In genomic region chr4:1874207-1874606, GRCh38 we compare ENCODE assay signal across 13 cellular contexts. TPM values are rescaled to one million over a fixed set of nuclear protein-coding genes. Genes with fewer than 3 reads are reported as not detected.
DNase-seq lines count a peak whose midpoint lies in the region; ATAC-seq, FAIRE-seq and TF ChIP-seq lines count a peak whose summit lies in the region.
"Had no signal": no experiment of that assay in that cellular context is flagged by ENCODE, and none has a peak within 500 bp of the region (broad histone marks: within the 10 kb centered on the region; RNA-seq: fewer than 3 reads in every experiment).

No MANE protein-coding gene starts in this region.

- peak overlapping the region; percentile 99 for H3K27ac Mint-ChIP-seq in activated CD4-positive, alpha-beta memory T cell treated with anti-CD3 and anti-CD28 coated beads, Interleukin-2, amount 10 ng/mL, durations not matched to agents 7 days and 5 days
- no peak overlapping the region for H3K27ac Mint-ChIP-seq in stimulated activated memory B cell treated with anti-CD40 and anti-IgM and Interleukin-4, amounts not matched to agents 10 μg/mL and 1 μg/mL and 100 μg/mL, for 72 hours

- H3K4me1 ChIP-seq in mucosa of rectum (ENCODE audit: control insufficient read depth in 2 of 2, insufficient read depth in 2 of 2, low read length in 2 of 2) = peaks cover 16 to 38% of the 10 kb centered on the region in 2 donors

- H3K9me3 ChIP-seq in mucosa of rectum (ENCODE audit: control insufficient read depth in 2 of 2, low read length in 2 of 2) = no peaks in the 10 kb centered on the region
- H3K9me3 ChIP-seq: prostate gland had no signal

- no peaks in the 10 kb centered on the region for H3K9me3 Mint-ChIP-seq in activated CD4-positive, alpha-beta memory T cell treated with anti-CD3 and anti-CD28 coated beads, Interleukin-2, amount 10 ng/mL, durations not matched to agents 7 days and 5 days
- H3K9me3 Mint-ChIP-seq in stimulated activated memory B cell treated with anti-CD40 and anti-IgM and Interleukin-4, amounts not matched to agents 10 μg/mL and 1 μg/mL and 100 μg/mL, for 72 hours = no peaks in the 10 kb centered on the region

- peak overlapping the region in 1 of 2 donors; percentile 35 for H3K9ac ChIP-seq in mucosa of rectum (ENCODE audit: low read depth in 1 of 2, low read length in 2 of 2)

- no peak for TF ChIP-seq CTCF in GM10266 (IDR thresholded peaks at IDR 0.05; ENCODE audit: control insufficient read depth, insufficient read depth, low read depth, missing control alignments)

- CTCF ChIA-PET in activated CD4-positive, alpha-beta memory T cell treated with anti-CD3 and anti-CD28 coated beads, Interleukin-2, amount 10 ng/mL, durations not matched to agents 7 days and 5 days (lab: Charles Lee) = interaction anchor here (0.6 to 5.9 kb wide), 3 partner anchors 14 to 25 kb away, joined by 4 to 47 read pairs (median 10); partner anchors contain the start of gene LETM1

- no peak for ATAC-seq in Right ventricle myocardium superior (ENCODE audit: poor library complexity)
- ATAC-seq in stimulated activated memory B cell treated with anti-CD40 and anti-IgM and Interleukin-4, amounts not matched to agents 10 μg/mL and 1 μg/mL and 100 μg/mL, for 72 hours = no peak
- ATAC-seq: left lobe of liver had no signal

- TF ChIP-seq POLR2A in GM12891 (IDR thresholded peaks at IDR 0.05; ENCODE audit: low read depth, low read length) = no peak

- peaks cover 38% of the 10 kb centered on the region for H3K36me3 Mint-ChIP-seq in activated CD4-positive, alpha-beta memory T cell treated with anti-CD3 and anti-CD28 coated beads, Interleukin-2, amount 10 ng/mL, durations not matched to agents 7 days and 5 days (ENCODE audit: low read depth)
- no peaks in the 10 kb centered on the region for H3K36me3 Mint-ChIP-seq in stimulated activated memory B cell treated with anti-CD40 and anti-IgM and Interleukin-4, amounts not matched to agents 10 μg/mL and 1 μg/mL and 100 μg/mL, for 72 hours

- peak; percentile 11 for DNase-seq in DMS153 (lab: John Stamatoyannopoulos, UW)
- no peak for DNase-seq in DMS153 treated with DMSO at 0.1 percent for 48 hours (lab: John Stamatoyannopoulos, UW; ENCODE audit: unreplicated experiment)
- no peak for DNase-seq in GM12891 (ENCODE audit: insufficient read length, low spot score)
- DNase-seq in activated CD4-positive, alpha-beta memory T cell treated with anti-CD3 and anti-CD28 coated beads, Interleukin-2, amount 10 ng/mL, durations not matched to agents 7 days and 5 days = no peak
- no peak for DNase-seq in GM10266 (ENCODE audit: extremely low spot score)
- no peak for DNase-seq in Right ventricle myocardium superior
- DNase-seq: 8988T, cerebellar nuclear complex, NCI-H526 treated with DMSO at 0.1 percent for 48 hours had no signal

- peak overlapping the region; percentile 99 for H3K4me3 Mint-ChIP-seq in activated CD4-positive, alpha-beta memory T cell treated with anti-CD3 and anti-CD28 coated beads, Interleukin-2, amount 10 ng/mL, durations not matched to agents 7 days and 5 days
- H3K4me3 Mint-ChIP-seq in stimulated activated memory B cell treated with anti-CD40 and anti-IgM and Interleukin-4, amounts not matched to agents 10 μg/mL and 1 μg/mL and 100 μg/mL, for 72 hours = no peak overlapping the region

- H3K27ac ChIP-seq in mucosa of rectum (ENCODE audit: low read depth in 2 of 2, low read length in 2 of 2) = peak overlapping the region; percentile 56 to 91
- H3K27ac ChIP-seq: prostate gland had no signal

- POLR2A ChIA-PET in activated CD4-positive, alpha-beta memory T cell treated with anti-CD3 and anti-CD28 coated beads, Interleukin-2, amount 10 ng/mL, durations not matched to agents 7 days and 5 days (lab: Charles Lee) = interaction anchor here (1.0 to 3.4 kb wide), 6 partner anchors 9 to 160 kb away, joined by 3 to 25 read pairs (median 4); partner anchors contain the start of gene LETM1

- H3K4me1 Mint-ChIP-seq in activated CD4-positive, alpha-beta memory T cell treated with anti-CD3 and anti-CD28 coated beads, Interleukin-2, amount 10 ng/mL, durations not matched to agents 7 days and 5 days = peaks cover 61% of the 10 kb centered on the region
- peaks cover 37% of the 10 kb centered on the region for H3K4me1 Mint-ChIP-seq in stimulated activated memory B cell treated with anti-CD40 and anti-IgM and Interleukin-4, amounts not matched to agents 10 μg/mL and 1 μg/mL and 100 μg/mL, for 72 hours

- peak; percentile 52 for FAIRE-seq in GM12891 (lab: Jason Lieb, UNC)

- H3K36me3 ChIP-seq in mucosa of rectum (ENCODE audit: control insufficient read depth in 2 of 2, insufficient read depth in 2 of 2, low read length in 2 of 2) = no peaks in the 10 kb centered on the region
- H3K36me3 ChIP-seq: prostate gland had no signal

- H3K4me3 ChIP-seq in mucosa of rectum (ENCODE audit: low read length in 2 of 2) = peak overlapping the region in 1 of 2 donors; percentile 27
- H3K4me3 ChIP-seq: prostate gland had no signal

- intact Hi-C loops in Right ventricle myocardium superior (cut with DNase I) = no loop called here

- H3K27me3 Mint-ChIP-seq in activated CD4-positive, alpha-beta memory T cell treated with anti-CD3 and anti-CD28 coated beads, Interleukin-2, amount 10 ng/mL, durations not matched to agents 7 days and 5 days = no peaks in the 10 kb centered on the region
- H3K27me3 Mint-ChIP-seq in stimulated activated memory B cell treated with anti-CD40 and anti-IgM and Interleukin-4, amounts not matched to agents 10 μg/mL and 1 μg/mL and 100 μg/mL, for 72 hours = no peaks in the 10 kb centered on the region

- no peaks in the 10 kb centered on the region for H3K27me3 ChIP-seq in mucosa of rectum (ENCODE audit: control insufficient read depth in 2 of 2, insufficient read depth in 2 of 2, low read length in 2 of 2)

TF ChIP-seq in GM12891, 5 proteins besides CTCF, POLR2A, EP300 and RAD21:
- TF ChIP-seq SPI1 (IDR thresholded peaks at IDR 0.05; ENCODE audit: low read depth, low read length) = no peak
- no peak for TF ChIP-seq POU2F2 (IDR thresholded peaks at IDR 0.05; ENCODE audit: low read depth, low read length)
- TF ChIP-seq PAX5 (IDR thresholded peaks at IDR 0.05; ENCODE audit: insufficient read depth, low read length, severe bottlenecking) = no peak
- TF ChIP-seq TAF1 (IDR thresholded peaks at IDR 0.05; ENCODE audit: low read depth, low read length) = no peak
- TF ChIP-seq POLR2AphosphoS5 (IDR thresholded peaks at IDR 0.05; ENCODE audit: low read depth, low read length) = no peak

RNA-seq across cellular contexts. Expression of gene NSD2, which starts 3.0 kb away (rescaled TPM):
- 32.6 TPM for polyA plus RNA-seq in GM12891 (2012; ENCODE audit: low read depth, missing spikeins)
- total RNA-seq in activated CD4-positive, alpha-beta memory T cell treated with anti-CD3 and anti-CD28 coated beads, Interleukin-2, amount 10 ng/mL, durations not matched to agents 7 days and 5 days = 100 to 1,000 TPM; 235 to 248 TPM
- total RNA-seq in Right ventricle myocardium superior = 32.6 TPM

RNA-seq across cellular contexts. Expression of gene LETM1, which starts 18.3 kb away (rescaled TPM):
- polyA plus RNA-seq in GM12891 (2012; ENCODE audit: low read depth, missing spikeins) = 17.0 TPM
- total RNA-seq in activated CD4-positive, alpha-beta memory T cell treated with anti-CD3 and anti-CD28 coated beads, Interleukin-2, amount 10 ng/mL, durations not matched to agents 7 days and 5 days = 10 to 100 TPM; 36.6 to 39.3 TPM
- 41.8 TPM for total RNA-seq in Right ventricle myocardium superior
